2 cellular contexts compared by ENCODE assay signal in the genomic region with DNA sequence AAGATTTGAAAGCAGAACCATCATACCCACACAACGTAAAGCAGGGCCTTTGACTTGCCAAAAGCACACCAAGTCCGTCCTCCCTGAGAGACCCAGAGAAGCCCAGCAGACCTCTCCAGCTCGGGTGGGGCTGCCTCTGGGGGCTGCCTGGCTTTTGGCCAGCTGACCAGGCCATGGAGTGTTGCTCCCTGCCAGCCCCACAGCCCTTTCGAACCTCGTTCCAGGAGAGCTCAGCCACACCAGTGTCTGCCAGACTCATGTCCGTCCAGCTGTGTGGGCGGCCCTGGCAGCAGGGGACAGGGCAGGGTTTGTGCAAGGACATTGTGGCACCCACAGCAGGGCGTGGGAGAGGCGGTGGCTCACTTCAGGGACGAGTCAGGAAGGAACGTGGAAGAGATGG.
TF ChIP-seq lines count a peak whose summit lies in the region.

No MANE protein-coding gene starts in this region.

TF ChIP-seq in H1, 55 proteins besides CTCF, POLR2A, EP300 and RAD21:
- TF ChIP-seq KDM4A (IDR thresholded peaks at IDR 0.05; ENCODE audit: low read depth, low read length, severe bottlenecking) (no peak), FOSL1 (IDR thresholded peaks at IDR 0.05; ENCODE audit: insufficient read depth, low read depth, low read length) (no peak), SRF (IDR thresholded peaks at IDR 0.05; ENCODE audit: low read depth, low read length) (no peak)

TF ChIP-seq in liver, 16 proteins besides CTCF, POLR2A, EP300 and RAD21:
- TF ChIP-seq RXRA (IDR thresholded peaks at IDR 0.05), result peak; percentile 87 to 90
- TF ChIP-seq, protein P1, sequence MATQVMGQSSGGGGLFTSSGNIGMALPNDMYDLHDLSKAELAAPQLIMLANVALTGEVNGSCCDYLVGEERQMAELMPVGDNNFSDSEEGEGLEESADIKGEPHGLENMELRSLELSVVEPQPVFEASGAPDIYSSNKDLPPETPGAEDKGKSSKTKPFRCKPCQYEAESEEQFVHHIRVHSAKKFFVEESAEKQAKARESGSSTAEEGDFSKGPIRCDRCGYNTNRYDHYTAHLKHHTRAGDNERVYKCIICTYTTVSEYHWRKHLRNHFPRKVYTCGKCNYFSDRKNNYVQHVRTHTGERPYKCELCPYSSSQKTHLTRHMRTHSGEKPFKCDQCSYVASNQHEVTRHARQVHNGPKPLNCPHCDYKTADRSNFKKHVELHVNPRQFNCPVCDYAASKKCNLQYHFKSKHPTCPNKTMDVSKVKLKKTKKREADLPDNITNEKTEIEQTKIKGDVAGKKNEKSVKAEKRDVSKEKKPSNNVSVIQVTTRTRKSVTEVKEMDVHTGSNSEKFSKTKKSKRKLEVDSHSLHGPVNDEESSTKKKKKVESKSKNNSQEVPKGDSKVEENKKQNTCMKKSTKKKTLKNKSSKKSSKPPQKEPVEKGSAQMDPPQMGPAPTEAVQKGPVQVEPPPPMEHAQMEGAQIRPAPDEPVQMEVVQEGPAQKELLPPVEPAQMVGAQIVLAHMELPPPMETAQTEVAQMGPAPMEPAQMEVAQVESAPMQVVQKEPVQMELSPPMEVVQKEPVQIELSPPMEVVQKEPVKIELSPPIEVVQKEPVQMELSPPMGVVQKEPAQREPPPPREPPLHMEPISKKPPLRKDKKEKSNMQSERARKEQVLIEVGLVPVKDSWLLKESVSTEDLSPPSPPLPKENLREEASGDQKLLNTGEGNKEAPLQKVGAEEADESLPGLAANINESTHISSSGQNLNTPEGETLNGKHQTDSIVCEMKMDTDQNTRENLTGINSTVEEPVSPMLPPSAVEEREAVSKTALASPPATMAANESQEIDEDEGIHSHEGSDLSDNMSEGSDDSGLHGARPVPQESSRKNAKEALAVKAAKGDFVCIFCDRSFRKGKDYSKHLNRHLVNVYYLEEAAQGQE (IDR thresholded peaks at IDR 0.05), result peak; percentile 12
- TF ChIP-seq, protein P2, sequence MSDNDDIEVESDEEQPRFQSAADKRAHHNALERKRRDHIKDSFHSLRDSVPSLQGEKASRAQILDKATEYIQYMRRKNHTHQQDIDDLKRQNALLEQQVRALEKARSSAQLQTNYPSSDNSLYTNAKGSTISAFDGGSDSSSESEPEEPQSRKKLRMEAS (IDR thresholded peaks at IDR 0.05), result peak; percentile 72
- peak; percentile 97 to 98 for TF ChIP-seq EGR1 (IDR thresholded peaks at IDR 0.05; ENCODE audit: low read depth in 2 of 2)
- TF ChIP-seq HNF4G (IDR thresholded peaks at IDR 0.05), result no peak
- TF ChIP-seq, protein P3, sequence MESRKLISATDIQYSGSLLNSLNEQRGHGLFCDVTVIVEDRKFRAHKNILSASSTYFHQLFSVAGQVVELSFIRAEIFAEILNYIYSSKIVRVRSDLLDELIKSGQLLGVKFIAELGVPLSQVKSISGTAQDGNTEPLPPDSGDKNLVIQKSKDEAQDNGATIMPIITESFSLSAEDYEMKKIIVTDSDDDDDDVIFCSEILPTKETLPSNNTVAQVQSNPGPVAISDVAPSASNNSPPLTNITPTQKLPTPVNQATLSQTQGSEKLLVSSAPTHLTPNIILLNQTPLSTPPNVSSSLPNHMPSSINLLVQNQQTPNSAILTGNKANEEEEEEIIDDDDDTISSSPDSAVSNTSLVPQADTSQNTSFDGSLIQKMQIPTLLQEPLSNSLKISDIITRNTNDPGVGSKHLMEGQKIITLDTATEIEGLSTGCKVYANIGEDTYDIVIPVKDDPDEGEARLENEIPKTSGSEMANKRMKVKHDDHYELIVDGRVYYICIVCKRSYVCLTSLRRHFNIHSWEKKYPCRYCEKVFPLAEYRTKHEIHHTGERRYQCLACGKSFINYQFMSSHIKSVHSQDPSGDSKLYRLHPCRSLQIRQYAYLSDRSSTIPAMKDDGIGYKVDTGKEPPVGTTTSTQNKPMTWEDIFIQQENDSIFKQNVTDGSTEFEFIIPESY (IDR thresholded peaks at IDR 0.05), result no peak
- TF ChIP-seq JUND (IDR thresholded peaks at IDR 0.05), result no peak
- TF ChIP-seq FOXA2 (IDR thresholded peaks at IDR 0.05), result no peak
- TF ChIP-seq SP1 (IDR thresholded peaks at IDR 0.05), result peak; percentile 72
- no peak for TF ChIP-seq FOXA1 (IDR thresholded peaks at IDR 0.05)
- TF ChIP-seq, protein P4, sequence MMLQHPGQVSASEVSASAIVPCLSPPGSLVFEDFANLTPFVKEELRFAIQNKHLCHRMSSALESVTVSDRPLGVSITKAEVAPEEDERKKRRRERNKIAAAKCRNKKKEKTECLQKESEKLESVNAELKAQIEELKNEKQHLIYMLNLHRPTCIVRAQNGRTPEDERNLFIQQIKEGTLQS (IDR thresholded peaks at IDR 0.05), result no peak
- peak; percentile 70 for TF ChIP-seq YY1 (IDR thresholded peaks at IDR 0.05)
- TF ChIP-seq NR2F2 (IDR thresholded peaks at IDR 0.05), result no peak
- no peak for TF ChIP-seq GABPA (IDR thresholded peaks at IDR 0.05 in 1 of 2, conservative IDR thresholded peaks at IDR 0.05 in 1 of 2)
- peak; percentile 60 to 76 for TF ChIP-seq HNF4A (conservative IDR thresholded peaks at IDR 0.05)
- no peak for TF ChIP-seq TAF1 (conservative IDR thresholded peaks at IDR 0.05)
